Comparison of ENCODE assay signal across 8 cellular contexts in genomic region chr6:4313044-4313686, GRCh38.
A peak's percentile ranks its signal among the peaks of the same experiment; 100 is the strongest.
DNase-seq lines count a peak whose midpoint lies in the region; ATAC-seq, FAIRE-seq and TF ChIP-seq lines count a peak whose summit lies in the region.

No MANE protein-coding gene starts in this region.

- WGBS in A549 (ENCODE audit: missing lambda C conversion rate): 0% methylated on average over 2 of the region's 2 CpGs

- peaks cover 15% of the 10 kb centered on the region for H3K36me3 Mint-ChIP-seq in HFFc6 (ENCODE audit: low read depth)
- no peaks in the 10 kb centered on the region for H3K36me3 Mint-ChIP-seq in activated T-helper 1 cell treated with anti-CD3 and anti-CD28 coated beads, Interleukin-12 subunit alpha, Interleukin-12 subunit beta, Interleukin-2, Interleukin-4 antibody, amounts not matched to agents 30 ng/mL and 10 ng/mL and 1 ng/mL, durations not matched to agents 14 hours and 24 hours and 36 hours (ENCODE audit: low read depth)

- TF ChIP-seq RAD21 in A549 (conservative IDR thresholded peaks at IDR 0.05 in 1 of 2, IDR thresholded peaks at IDR 0.05 in 1 of 2): peak; percentile 85 to 92

- H3K4me3 Mint-ChIP-seq in HFFc6: peak overlapping the region; percentile 77
- no peak overlapping the region for H3K4me3 Mint-ChIP-seq in activated T-helper 1 cell treated with anti-CD3 and anti-CD28 coated beads, Interleukin-12 subunit alpha, Interleukin-12 subunit beta, Interleukin-2, Interleukin-4 antibody, amounts not matched to agents 30 ng/mL and 10 ng/mL and 1 ng/mL, durations not matched to agents 14 hours and 24 hours and 36 hours

- peaks cover 45% of the 10 kb centered on the region for H3K4me1 Mint-ChIP-seq in HFFc6 (ENCODE audit: low read depth)
- no peaks in the 10 kb centered on the region for H3K4me1 Mint-ChIP-seq in activated T-helper 1 cell treated with anti-CD3 and anti-CD28 coated beads, Interleukin-12 subunit alpha, Interleukin-12 subunit beta, Interleukin-2, Interleukin-4 antibody, amounts not matched to agents 30 ng/mL and 10 ng/mL and 1 ng/mL, durations not matched to agents 14 hours and 24 hours and 36 hours (ENCODE audit: low read depth)

- TF ChIP-seq CTCF in A549 (IDR thresholded peaks at IDR 0.05) (peak; percentile 59), HFFc6 (IDR thresholded peaks at IDR 0.05) (peak; percentile 79)

- peaks cover 21% of the 10 kb centered on the region for H3K4me1 ChIP-seq in A549

- CTCF ChIA-PET in A549 (lab: Yijun Ruan, JAX): interaction anchor here (0.6 to 1.4 kb wide), 10 partner anchors 11 to 614 kb away, joined by 3 to 5 read pairs (median 4); no protein-coding TSS in a partner anchor

- DNase-seq in A549 (ENCODE audit: low read depth in 1 of 2, low spot score in 1 of 2) (peak; percentile 46 to 82), HFFc6 (peak; percentile 95), amniotic epithelial cell (ENCODE audit: low read depth) (peak; percentile 96), iPS-NIHi11 (ENCODE audit: low spot score) (peak; percentile 36), NCI-H187 (lab: John Stamatoyannopoulos, UW) (no peak)
- DNase-seq in activated T-helper 1 cell treated with anti-CD3 and anti-CD28 coated beads, Interleukin-12 subunit alpha, Interleukin-12 subunit beta, Interleukin-2, Interleukin-4 antibody, amounts not matched to agents 30 ng/mL and 10 ng/mL and 1 ng/mL, durations not matched to agents 14 hours and 24 hours and 36 hours (ENCODE audit: low spot score): no peak

- peak overlapping the region; percentile 90 to 91 for H3K27ac ChIP-seq in A549

- peaks cover 7% of the 10 kb centered on the region; the same call in 2 of the 3 replicates for H3K9me3 ChIP-seq in A549

- peak overlapping the region; percentile 21; the same call in 1 of the 3 replicates for H3K4me3 ChIP-seq in A549

- H3K4me2 ChIP-seq in A549: peak overlapping the region; percentile 82

- H3K9me3 Mint-ChIP-seq in HFFc6: peaks cover 10% of the 10 kb centered on the region
- peaks cover 23% of the 10 kb centered on the region for H3K9me3 Mint-ChIP-seq in activated T-helper 1 cell treated with anti-CD3 and anti-CD28 coated beads, Interleukin-12 subunit alpha, Interleukin-12 subunit beta, Interleukin-2, Interleukin-4 antibody, amounts not matched to agents 30 ng/mL and 10 ng/mL and 1 ng/mL, durations not matched to agents 14 hours and 24 hours and 36 hours

- POLR2A ChIA-PET in A549 (lab: Yijun Ruan, JAX): interaction anchor here (1.1 kb wide), 1 partner anchor 464 kb away, joined by 3 read pairs; no protein-coding TSS in a partner anchor

- no peak for FAIRE-seq in A549 (lab: Jason Lieb, UNC)

- H3K27me3 Mint-ChIP-seq in HFFc6 (ENCODE audit: insufficient read depth): no peaks in the 10 kb centered on the region; the same call in 1 of the 2 replicates
- H3K27me3 Mint-ChIP-seq in activated T-helper 1 cell treated with anti-CD3 and anti-CD28 coated beads, Interleukin-12 subunit alpha, Interleukin-12 subunit beta, Interleukin-2, Interleukin-4 antibody, amounts not matched to agents 30 ng/mL and 10 ng/mL and 1 ng/mL, durations not matched to agents 14 hours and 24 hours and 36 hours (ENCODE audit: insufficient read depth): peaks cover 8% of the 10 kb centered on the region

- intact Hi-C loops in activated T-helper 1 cell treated with anti-CD3 and anti-CD28 coated beads, Interleukin-12 subunit alpha, Interleukin-12 subunit beta, Interleukin-2, Interleukin-4 antibody, amounts not matched to agents 30 ng/mL and 10 ng/mL and 1 ng/mL, durations not matched to agents 14 hours and 24 hours and 36 hours (cut with micrococcal nuclease): no loop called here

- no peak for TF ChIP-seq EP300 in A549 (IDR thresholded peaks at IDR 0.05)

- H3K27ac Mint-ChIP-seq in HFFc6: peak overlapping the region; percentile 97
- H3K27ac Mint-ChIP-seq in activated T-helper 1 cell treated with anti-CD3 and anti-CD28 coated beads, Interleukin-12 subunit alpha, Interleukin-12 subunit beta, Interleukin-2, Interleukin-4 antibody, amounts not matched to agents 30 ng/mL and 10 ng/mL and 1 ng/mL, durations not matched to agents 14 hours and 24 hours and 36 hours: no peak overlapping the region

- ATAC-seq in A549 (peak; percentile 92 to 95), GM18861 (IDR thresholded peaks at IDR 0.05; ENCODE audit: unreplicated experiment) (no peak)
- ATAC-seq in activated CD4-positive, CD25-positive, alpha-beta regulatory T cell treated with anti-CD3 and anti-CD28 coated beads, Interleukin-2, amount 50 U/mL, for 24 hours: no peak

- no peak for TF ChIP-seq POLR2A in A549 (IDR thresholded peaks at IDR 0.05; ENCODE audit: low read length)

TF ChIP-seq in A549, 52 proteins besides CTCF, POLR2A, EP300 and RAD21 (continues in another document):
- TF ChIP-seq GATA3 (IDR thresholded peaks at IDR 0.05; ENCODE audit: borderline replicate concordance) (no peak; the same call in 1 of the 2 replicates), MAZ (IDR thresholded peaks at IDR 0.05; ENCODE audit: borderline replicate concordance, low read depth, low read length) (no peak), ZSCAN20 (CRISPR knock-in tag; IDR thresholded peaks at IDR 0.05) (no peak), KDM5A (IDR thresholded peaks at IDR 0.05) (no peak), HOXB13 (CRISPR knock-in tag; IDR thresholded peaks at IDR 0.05; ENCODE audit: low read depth) (no peak), CHD4 (IDR thresholded peaks at IDR 0.05; ENCODE audit: borderline replicate concordance) (no peak), MYC (IDR thresholded peaks at IDR 0.05; ENCODE audit: borderline replicate concordance, low read length) (no peak), MAX (IDR thresholded peaks at IDR 0.05) (peak; percentile 38; the same call in 1 of the 2 replicates), HMGXB4 (CRISPR knock-in tag; IDR thresholded peaks at IDR 0.05; ENCODE audit: borderline replicate concordance) (no peak), HEYL (CRISPR knock-in tag; IDR thresholded peaks at IDR 0.05) (no peak), NR3C1 (IDR thresholded peaks at IDR 0.05) (no peak), SMC3 (IDR thresholded peaks at IDR 0.05) (peak; percentile 68), CBX8 (IDR thresholded peaks at IDR 0.05) (no peak), RCOR1 (IDR thresholded peaks at IDR 0.05; ENCODE audit: low read depth, low read length) (no peak), CHD2 (IDR thresholded peaks at IDR 0.05; ENCODE audit: low read length, partially characterized antibody) (no peak), USF2 (IDR thresholded peaks at IDR 0.05) (no peak), E2F6 (IDR thresholded peaks at IDR 0.05; ENCODE audit: borderline replicate concordance, low read depth) (no peak), EHMT2 (IDR thresholded peaks at IDR 0.05; ENCODE audit: low read depth) (no peak)

Comparison
In these comparisons a context has a peak if more than half of its experiments do, and no peak if none do; other contexts are left out.
1. ATAC-seq: peak in A549 (2 of 2); none in GM18861 (single experiment) and activated CD4-positive, CD25-positive, alpha-beta regulatory T cell treated with anti-CD3 and anti-CD28 coated beads, Interleukin-2, amount 50 U/mL, for 24 hours (0 of 2).
2. DNase-seq: peak in A549 (2 of 2), HFFc6 (single experiment), amniotic epithelial cell (single experiment) and iPS-NIHi11 (single experiment); none in activated T-helper 1 cell treated with anti-CD3 and anti-CD28 coated beads, Interleukin-12 subunit alpha, Interleukin-12 subunit beta, Interleukin-2, Interleukin-4 antibody, amounts not matched to agents 30 ng/mL and 10 ng/mL and 1 ng/mL, durations not matched to agents 14 hours and 24 hours and 36 hours (single experiment) and NCI-H187 (0 of 2).